In the genomic region with DNA sequence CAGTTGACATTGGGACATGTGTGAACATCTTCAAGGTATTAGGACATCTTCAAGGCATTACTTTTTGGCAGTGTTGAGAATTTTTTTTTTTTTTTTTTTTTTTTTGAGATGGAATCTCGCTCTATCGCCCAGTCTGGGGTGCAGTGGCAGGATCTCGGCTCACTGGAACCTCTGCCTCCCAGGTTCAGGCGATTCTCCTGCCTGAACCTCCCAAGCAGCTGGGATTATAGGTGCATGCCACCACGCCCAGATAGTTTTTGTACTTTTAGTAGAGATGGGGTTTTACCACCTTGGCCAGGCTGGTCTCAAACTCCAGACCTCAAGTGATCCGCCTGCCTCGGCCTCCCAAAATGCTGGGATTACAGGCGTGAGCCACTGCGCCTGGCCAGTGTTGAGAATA, we compare ENCODE assay signal across 8 cellular contexts. TPM values are rescaled to one million over a fixed set of nuclear protein-coding genes. Genes with fewer than 3 reads are reported as not detected.
DNase-seq lines count a peak whose midpoint lies in the region; ATAC-seq and TF ChIP-seq lines count a peak whose summit lies in the region.
"Not testable (repeated sequence)": the region's sequence is repeated elsewhere in the genome, so short reads cannot be mapped to it uniquely, and the experiment has no call there.

No MANE protein-coding gene starts in this region.

- H3K36me3 ChIP-seq in BLaER1 treated with 17β-estradiol and CSF1 and Interleukin-3, amounts not matched to agents 10 nM and 100 nM: peaks cover 13 to 51% (median 20%) of the 10 kb centered on the region in 11 experiments; a peak in 18 of 22 replicates
- H3K36me3 ChIP-seq in endocrine pancreas (ENCODE audit: control insufficient read depth, insufficient read depth, low read length); neural progenitor cell; stomach: not testable (repeated sequence)

- peaks cover 52% of the 10 kb centered on the region for H3K36me3 Mint-ChIP-seq in HFFc6 (ENCODE audit: low read depth)
- H3K36me3 Mint-ChIP-seq in T-helper 1 cell treated with Interleukin-12 subunit alpha and Interleukin-12 subunit beta and Interleukin-4 antibody, amounts not matched to agents 30 μg/mL and 1 μg/mL, for 36 hours (ENCODE audit: low read depth): peaks cover 34% of the 10 kb centered on the region
- peaks cover 19% of the 10 kb centered on the region for H3K36me3 Mint-ChIP-seq in activated naive CD8-positive, alpha-beta T cell treated with anti-CD3 and anti-CD28 coated beads, Interleukin-2, amount 50 U/mL, for 24 hours (ENCODE audit: low read depth)
- not testable (repeated sequence) for H3K36me3 Mint-ChIP-seq in immature natural killer cell
- H3K36me3 Mint-ChIP-seq in neural progenitor cell: peaks cover 18% of the 10 kb centered on the region

- peaks cover 17 to 52% (median 40%) of the 10 kb centered on the region in 10 experiments for H3K4me1 ChIP-seq in BLaER1 treated with 17β-estradiol and CSF1 and Interleukin-3, amounts not matched to agents 10 nM and 100 nM
- H3K4me1 ChIP-seq in endocrine pancreas (ENCODE audit: control insufficient read depth, insufficient read depth, low read length) (peaks cover 40% of the 10 kb centered on the region), neural progenitor cell (peaks cover 24% of the 10 kb centered on the region), stomach (peaks cover 12 to 63% (median 41%) of the 10 kb centered on the region in 4 donors)

- H3K4me3 Mint-ChIP-seq in HFFc6: peak overlapping the region; percentile 96
- peak overlapping the region; percentile 13 for H3K4me3 Mint-ChIP-seq in T-helper 1 cell treated with Interleukin-12 subunit alpha and Interleukin-12 subunit beta and Interleukin-4 antibody, amounts not matched to agents 30 μg/mL and 1 μg/mL, for 36 hours
- peak overlapping the region; percentile 66 for H3K4me3 Mint-ChIP-seq in activated naive CD8-positive, alpha-beta T cell treated with anti-CD3 and anti-CD28 coated beads, Interleukin-2, amount 50 U/mL, for 24 hours
- H3K4me3 Mint-ChIP-seq in immature natural killer cell: peak overlapping the region; percentile 68 to 89 (median 71)
- H3K4me3 Mint-ChIP-seq in neural progenitor cell: not testable (repeated sequence)

- peak overlapping the region; percentile 73 to 91 (median 84); a peak in 17 of 20 replicates for H3K4me3 ChIP-seq in BLaER1 treated with 17β-estradiol and CSF1 and Interleukin-3, amounts not matched to agents 10 nM and 100 nM
- H3K4me3 ChIP-seq in endocrine pancreas (ENCODE audit: control insufficient read depth, insufficient read depth, low read length) (peak overlapping the region; percentile 100), stomach (peak overlapping the region in 3 of 4 donors; percentile 88 to 94 (median 91))
- H3K4me3 ChIP-seq in neural progenitor cell: not testable (repeated sequence)

- H2AFZ ChIP-seq in neural progenitor cell (replicated peaks): not testable (repeated sequence)

- H3K4me1 Mint-ChIP-seq in HFFc6 (ENCODE audit: low read depth): peaks cover 60% of the 10 kb centered on the region
- peaks cover 43% of the 10 kb centered on the region for H3K4me1 Mint-ChIP-seq in T-helper 1 cell treated with Interleukin-12 subunit alpha and Interleukin-12 subunit beta and Interleukin-4 antibody, amounts not matched to agents 30 μg/mL and 1 μg/mL, for 36 hours (ENCODE audit: low read depth)
- peaks cover 68% of the 10 kb centered on the region for H3K4me1 Mint-ChIP-seq in activated naive CD8-positive, alpha-beta T cell treated with anti-CD3 and anti-CD28 coated beads, Interleukin-2, amount 50 U/mL, for 24 hours
- H3K4me1 Mint-ChIP-seq in immature natural killer cell: peaks cover 78 to 98% of the 10 kb centered on the region in 2 donors
- H3K4me1 Mint-ChIP-seq in neural progenitor cell: peaks cover 26% of the 10 kb centered on the region

- peak overlapping the region; percentile 74 to 94 (median 81) for H3K4me2 ChIP-seq in BLaER1 treated with 17β-estradiol and CSF1 and Interleukin-3, amounts not matched to agents 10 nM and 100 nM
- peak overlapping the region; percentile 87 for H3K4me2 ChIP-seq in neural progenitor cell

- TF ChIP-seq EP300 in stomach (IDR thresholded peaks at IDR 0.05): not testable (repeated sequence)

- peaks cover 71 to 100% (median 96%) of the 10 kb centered on the region in 11 experiments for H4K20me1 ChIP-seq in BLaER1 treated with 17β-estradiol and CSF1 and Interleukin-3, amounts not matched to agents 10 nM and 100 nM
- H4K20me1 ChIP-seq in neural progenitor cell (ENCODE audit: low read depth): peaks cover 74% of the 10 kb centered on the region

- peaks cover 100% of the 10 kb centered on the region for H3K79me2 ChIP-seq in neural progenitor cell (ENCODE audit: low read depth)

- DNase-seq in HFFc6; activated naive CD8-positive, alpha-beta T cell treated with anti-CD3 and anti-CD28 coated beads, Interleukin-2, amount 50 U/mL, for 24 hours; immature natural killer cell; neural progenitor cell (ENCODE audit: low spot score); stomach: not testable (repeated sequence)

- not testable (repeated sequence) for H3K27me3 Mint-ChIP-seq in HFFc6 (ENCODE audit: insufficient read depth); T-helper 1 cell treated with Interleukin-12 subunit alpha and Interleukin-12 subunit beta and Interleukin-4 antibody, amounts not matched to agents 30 μg/mL and 1 μg/mL, for 36 hours (ENCODE audit: low read depth); activated naive CD8-positive, alpha-beta T cell treated with anti-CD3 and anti-CD28 coated beads, Interleukin-2, amount 50 U/mL, for 24 hours; immature natural killer cell (ENCODE audit: low read depth in 3 of 3); neural progenitor cell (ENCODE audit: insufficient read depth, low read depth)

- not testable (repeated sequence) for TF ChIP-seq CTCF in HFFc6 (IDR thresholded peaks at IDR 0.05); neural progenitor cell (IDR thresholded peaks at IDR 0.05); stomach (IDR thresholded peaks at IDR 0.05)

- not testable (repeated sequence) for H3F3A ChIP-seq in neural progenitor cell (ENCODE audit: low read depth)

- H3K27me3 ChIP-seq in BLaER1 treated with 17β-estradiol and CSF1 and Interleukin-3, amounts not matched to agents 10 nM and 100 nM; endocrine pancreas (ENCODE audit: control insufficient read depth, insufficient read depth, low read length); neural progenitor cell; stomach: not testable (repeated sequence)

- TF ChIP-seq POLR2A in stomach (IDR thresholded peaks at IDR 0.05): not testable (repeated sequence)

- peak overlapping the region in 7 of 11 experiments; percentile 11 to 96 (median 34); a peak in 8 of 22 replicates for H3K9ac ChIP-seq in BLaER1 treated with 17β-estradiol and CSF1 and Interleukin-3, amounts not matched to agents 10 nM and 100 nM
- not testable (repeated sequence) for H3K9ac ChIP-seq in endocrine pancreas (ENCODE audit: control insufficient read depth, insufficient read depth, low read length); neural progenitor cell

- H3K27ac Mint-ChIP-seq in HFFc6 (peak overlapping the region; percentile 66; the same call in 1 of the 2 replicates), immature natural killer cell (peak overlapping the region in 1 of 6 donors; percentile 64)
- not testable (repeated sequence) for H3K27ac Mint-ChIP-seq in T-helper 1 cell treated with Interleukin-12 subunit alpha and Interleukin-12 subunit beta and Interleukin-4 antibody, amounts not matched to agents 30 μg/mL and 1 μg/mL, for 36 hours; neural progenitor cell
- peak overlapping the region; percentile 35 for H3K27ac Mint-ChIP-seq in activated naive CD8-positive, alpha-beta T cell treated with anti-CD3 and anti-CD28 coated beads, Interleukin-2, amount 50 U/mL, for 24 hours

- 80 to 94% (median 86%) methylated on average over 9 of the region's 9 CpGs for WGBS in stomach, 5 donors

- H3K9me3 Mint-ChIP-seq in HFFc6; T-helper 1 cell treated with Interleukin-12 subunit alpha and Interleukin-12 subunit beta and Interleukin-4 antibody, amounts not matched to agents 30 μg/mL and 1 μg/mL, for 36 hours; activated naive CD8-positive, alpha-beta T cell treated with anti-CD3 and anti-CD28 coated beads, Interleukin-2, amount 50 U/mL, for 24 hours; immature natural killer cell; neural progenitor cell: not testable (repeated sequence)

- peak overlapping the region in 2 of 11 experiments; percentile 4 to 13; a peak in 3 of 22 replicates for H3K27ac ChIP-seq in BLaER1 treated with 17β-estradiol and CSF1 and Interleukin-3, amounts not matched to agents 10 nM and 100 nM
- not testable (repeated sequence) for H3K27ac ChIP-seq in neural progenitor cell
- peak overlapping the region in 2 of 5 donors; percentile 39 to 50 for H3K27ac ChIP-seq in stomach

- ATAC-seq in activated naive CD8-positive, alpha-beta T cell treated with anti-CD3 and anti-CD28 coated beads, Interleukin-2, amount 50 U/mL, for 24 hours: not testable (repeated sequence)

- not testable (repeated sequence) for H3K9me3 ChIP-seq in BLaER1 treated with 17β-estradiol and CSF1 and Interleukin-3, amounts not matched to agents 10 nM and 100 nM (replicated peaks in 1 of 11); endocrine pancreas (ENCODE audit: control insufficient read depth, low read length); neural progenitor cell (ENCODE audit: low read depth); stomach

- intact Hi-C loops in stomach (cut with DNase I; ENCODE audit: low total_unique reads): loop anchor here (10.0 kb wide), 1 partner anchor 246 kb away; no protein-coding TSS in a partner anchor

RNA-seq across cellular contexts. Expression of gene PTEN, which starts 5.7 kb away (rescaled TPM):
- 10 to 100 TPM; 49.3 to 72.7 (median 63.5) TPM for total RNA-seq in HFFc6 (2021; fragmentation: NEBNext Ultra II Directional; extraction: Animal tissue kit (Norgen Biotek cat#: 25700))
- 10 to 100 TPM; 18.0 to 33.5 (median 30.6) TPM for polyA plus RNA-seq in immature natural killer cell
- total RNA-seq in neural progenitor cell (ENCODE audit: low replicate concordance): 50.5 and 64.9 TPM in 2 replicates
- total RNA-seq in stomach: 100 to 1,000 TPM in 3 of 5 donors, 10 to 100 TPM in 2; 56.6 to 374 (median 118) TPM
- polyA plus RNA-seq in stomach: 10 to 100 TPM; 26.2 to 30.7 (median 30.3) TPM

RNA-seq across cellular contexts. Expression of gene KLLN, which starts 5.8 kb away (rescaled TPM):
- total RNA-seq in HFFc6 (2021; fragmentation: NEBNext Ultra II Directional; extraction: Animal tissue kit (Norgen Biotek cat#: 25700)): under 1 TPM; 0.65 to 0.77 (median 0.73) TPM
- polyA plus RNA-seq in immature natural killer cell: under 1 TPM in 2 of 3 donors, not detected in 1; 0.06 to 0.17 TPM
- 0.96 and 1.5 TPM in 2 replicates for total RNA-seq in neural progenitor cell (ENCODE audit: low replicate concordance)
- under 1 TPM in 1 of 5 donors, not detected in 4; 0.18 TPM for total RNA-seq in stomach
- polyA plus RNA-seq in stomach: under 1 TPM; 0.23 to 0.37 (median 0.31) TPM

RNA-seq across cellular contexts. Expression of gene ATAD1, which starts 51.1 kb away (rescaled TPM):
- total RNA-seq in HFFc6 (2021; fragmentation: NEBNext Ultra II Directional; extraction: Animal tissue kit (Norgen Biotek cat#: 25700)): 10 to 100 TPM; 33.4 to 44.4 (median 35.8) TPM
- polyA plus RNA-seq in immature natural killer cell: 10 to 100 TPM; 31.2 to 44.0 (median 42.1) TPM
- total RNA-seq in neural progenitor cell (ENCODE audit: low replicate concordance): 47.8 and 63.2 TPM in 2 replicates
- total RNA-seq in stomach: 10 to 100 TPM in 4 of 5 donors, 1 to 10 TPM in 1; 9.0 to 61.7 (median 21.6) TPM
- 10 to 100 TPM in 1 of 3 donors, 1 to 10 TPM in 2; 7.0 to 10.6 (median 7.4) TPM for polyA plus RNA-seq in stomach
